In the genomic region with DNA sequence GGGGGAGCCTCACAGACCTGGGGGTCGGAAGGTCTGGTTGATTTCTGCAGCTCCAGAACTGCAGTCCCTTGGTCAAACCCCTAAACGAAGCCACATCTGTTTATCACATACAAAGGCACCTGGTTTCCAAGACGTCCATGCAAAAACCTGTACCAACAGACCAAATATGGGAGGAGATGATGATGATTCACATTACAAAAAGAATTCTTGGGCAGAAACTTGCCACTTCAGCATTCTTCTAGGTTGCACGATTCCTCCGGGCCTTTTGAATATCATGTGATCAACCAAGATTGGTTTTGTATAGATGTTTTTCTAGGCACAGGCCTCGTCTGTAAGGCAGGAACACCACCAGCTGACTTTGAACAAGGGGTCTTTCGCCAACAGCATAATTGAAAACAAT, we compare ENCODE assay signal across 18 cellular contexts.
DNase-seq lines count a peak whose midpoint lies in the region; ATAC-seq and TF ChIP-seq lines count a peak whose summit lies in the region.
"Had no signal": no experiment of that assay in that cellular context is flagged by ENCODE, and none has a peak within 500 bp of the region (broad histone marks: within the 10 kb centered on the region; RNA-seq: fewer than 3 reads in every experiment).

No MANE protein-coding gene starts in this region.

- TF ChIP-seq CTCF in transverse colon (IDR thresholded peaks at IDR 0.05) (no peak), gastrocnemius medialis (IDR thresholded peaks at IDR 0.05 in 4 of 5, conservative IDR thresholded peaks at IDR 0.05 in 1 of 5) (no peak), H9 (conservative IDR thresholded peaks at IDR 0.05) (no peak)

- H3K4me2 ChIP-seq in H9 (ENCODE audit: insufficient read depth, insufficient read length, low read length): no peak overlapping the region

- TF ChIP-seq POLR2A in transverse colon (IDR thresholded peaks at IDR 0.05) (no peak), gastrocnemius medialis (IDR thresholded peaks at IDR 0.05) (no peak)

- H4K91ac ChIP-seq in H9 (ENCODE audit: insufficient read length, low read depth, low read length): no peak overlapping the region

- no peak for DNase-seq in activated naive CD8-positive, alpha-beta T cell treated with anti-CD3 and anti-CD28 coated beads, Interleukin-2, amount 10 ng/mL, durations not matched to agents 7 days and 5 days
- no peak for DNase-seq in activated naive CD8-positive, alpha-beta T cell treated with anti-CD3 and anti-CD28 coated beads, Interleukin-2, amount 50 U/mL, for 24 hours
- peak; percentile 33 for DNase-seq in fibroblast of peridontal ligament (ENCODE audit: extremely low read depth)
- no peak for DNase-seq in transverse colon
- no peak for DNase-seq in gastrocnemius medialis
- DNase-seq in H9: no peak
- DNase-seq: activated CD8-positive, alpha-beta memory T cell treated with anti-CD3 and anti-CD28 coated beads, Interleukin-2, amount 50 U/mL, for 48 hours; GF-D8; heart left ventricle; left cardiac atrium; NCI-H2081; NCI-H524 treated with DMSO at 0.1 percent for 48 hours; T-helper 2 cell; testis had no signal

- POLR2A ChIA-PET in activated naive CD8-positive, alpha-beta T cell treated with anti-CD3 and anti-CD28 coated beads, Interleukin-2, amount 10 ng/mL, durations not matched to agents 7 days and 5 days (lab: Charles Lee): no interaction called here

- H3K14ac ChIP-seq in H9 (ENCODE audit: insufficient read depth, low read length): no peak overlapping the region

- no peak overlapping the region for H3T11ph ChIP-seq in H9 (ENCODE audit: low read length)

- H3K9ac ChIP-seq in H9 (ENCODE audit: extremely low read depth, insufficient read length, low read length): no peak overlapping the region

- no peak overlapping the region for H2BK20ac ChIP-seq in H9 (ENCODE audit: low read depth, low read length, poor library complexity, severe bottlenecking)

- H3K9me3 Mint-ChIP-seq in activated naive CD8-positive, alpha-beta T cell treated with anti-CD3 and anti-CD28 coated beads, Interleukin-2, amount 10 ng/mL, durations not matched to agents 7 days and 5 days: no peaks in the 10 kb centered on the region
- no peaks in the 10 kb centered on the region for H3K9me3 Mint-ChIP-seq in activated naive CD8-positive, alpha-beta T cell treated with anti-CD3 and anti-CD28 coated beads, Interleukin-2, amount 50 U/mL, for 24 hours
- H3K9me3 Mint-ChIP-seq in activated T-helper 17 cell treated with anti-CD3 and anti-CD28 coated beads, Interleukin-2, amount 50 U/mL, for 72 hours: no peaks in the 10 kb centered on the region
- peaks cover 0 to 3% of the 10 kb centered on the region in 2 experiments; a peak in 1 of 5 replicates for H3K9me3 Mint-ChIP-seq in H9
- H3K9me3 Mint-ChIP-seq: activated naive CD4-positive, alpha-beta T cell treated with anti-CD3 and anti-CD28 coated beads, Interleukin-2, amount 50 U/mL, for 24 hours had no signal

- peaks cover 13% of the 10 kb centered on the region for H3K27me3 ChIP-seq in transverse colon
- peaks cover 9 to 10% (median 10%) of the 10 kb centered on the region in 3 donors for H3K27me3 ChIP-seq in gastrocnemius medialis
- H3K27me3 ChIP-seq in H9 (ENCODE audit: insufficient read depth, low read length): peaks cover 17% of the 10 kb centered on the region; the same call in 1 of the 2 replicates
- H3K27me3 ChIP-seq: testis had no signal

- H3K23ac ChIP-seq in H9 (ENCODE audit: insufficient read length, low read depth, low read length): no peak overlapping the region

- TF ChIP-seq EP300 in transverse colon (IDR thresholded peaks at IDR 0.05; ENCODE audit: low read depth): no peak

- no peak overlapping the region for H2AFZ ChIP-seq in H9 (ENCODE audit: low read length)

- H3K36me3 ChIP-seq in transverse colon (no peaks in the 10 kb centered on the region), gastrocnemius medialis (no peaks in the 10 kb centered on the region)
- H3K36me3 ChIP-seq: heart left ventricle had no signal

- no peak overlapping the region for H3K4me3 ChIP-seq in transverse colon
- no peak overlapping the region for H3K4me3 ChIP-seq in gastrocnemius medialis
- H3K4me3 ChIP-seq: testis had no signal

- in situ Hi-C loops in transverse colon (cut with MboI; ENCODE audit: low pct_ligation_motif_present in 1 of 4, low pct_unique_long_range_greater_than_20kb in 1 of 4, low sequenced_read_pairs in 3 of 4) (loop anchor here in 1 of 4 donors (10.0 kb wide), 1 partner anchor 68 kb away; no protein-coding TSS in a partner anchor), gastrocnemius medialis (cut with MboI; ENCODE audit: low sequenced_read_pairs in 4 of 4) (no loop called here)

- no peak overlapping the region for H2BK5ac ChIP-seq in H9 (ENCODE audit: insufficient read length, low read length)

- H2BK15ac ChIP-seq in H9 (ENCODE audit: low read depth, low read length): no peak overlapping the region

- no peak overlapping the region for H2AK5ac ChIP-seq in H9 (ENCODE audit: insufficient read length, low read length)

- H2BK120ac ChIP-seq in H9 (ENCODE audit: low read depth, low read length, poor library complexity, severe bottlenecking): no peak overlapping the region

- peaks cover 0 to 19% (median 15%) of the 10 kb centered on the region in 4 donors for H3K4me1 ChIP-seq in transverse colon
- no peaks in the 10 kb centered on the region for H3K4me1 ChIP-seq in gastrocnemius medialis
- peaks cover 8% of the 10 kb centered on the region; the same call in 1 of the 2 replicates for H3K4me1 ChIP-seq in H9 (ENCODE audit: insufficient read depth, low read length)

- H4K5ac ChIP-seq in H9 (ENCODE audit: insufficient read length, low read depth, low read length): no peak overlapping the region

- H3K9me3 ChIP-seq in transverse colon: no peaks in the 10 kb centered on the region
- H3K9me3 ChIP-seq in gastrocnemius medialis: no peaks in the 10 kb centered on the region
- no peaks in the 10 kb centered on the region for H3K9me3 ChIP-seq in H9 (ENCODE audit: control insufficient read depth, low read depth, low read length)
- H3K9me3 ChIP-seq: heart left ventricle, testis had no signal

- H3K4me1 Mint-ChIP-seq in activated naive CD8-positive, alpha-beta T cell treated with anti-CD3 and anti-CD28 coated beads, Interleukin-2, amount 10 ng/mL, durations not matched to agents 7 days and 5 days: peaks cover 22% of the 10 kb centered on the region
- peaks cover 20% of the 10 kb centered on the region for H3K4me1 Mint-ChIP-seq in activated naive CD8-positive, alpha-beta T cell treated with anti-CD3 and anti-CD28 coated beads, Interleukin-2, amount 50 U/mL, for 24 hours
- peaks cover 14% of the 10 kb centered on the region for H3K4me1 Mint-ChIP-seq in activated T-helper 17 cell treated with anti-CD3 and anti-CD28 coated beads, Interleukin-2, amount 50 U/mL, for 72 hours
- H3K4me1 Mint-ChIP-seq in H9: peaks cover 27 to 29% of the 10 kb centered on the region in 2 experiments

- H4K20me1 ChIP-seq in H9 (ENCODE audit: control insufficient read depth, insufficient read depth, insufficient read length): no peaks in the 10 kb centered on the region

- H3K27me3 Mint-ChIP-seq in activated naive CD8-positive, alpha-beta T cell treated with anti-CD3 and anti-CD28 coated beads, Interleukin-2, amount 10 ng/mL, durations not matched to agents 7 days and 5 days: peaks cover 36% of the 10 kb centered on the region
- peaks cover 42% of the 10 kb centered on the region for H3K27me3 Mint-ChIP-seq in activated naive CD8-positive, alpha-beta T cell treated with anti-CD3 and anti-CD28 coated beads, Interleukin-2, amount 50 U/mL, for 24 hours
- peaks cover 12% of the 10 kb centered on the region for H3K27me3 Mint-ChIP-seq in activated T-helper 17 cell treated with anti-CD3 and anti-CD28 coated beads, Interleukin-2, amount 50 U/mL, for 72 hours
- H3K27me3 Mint-ChIP-seq in H9 (ENCODE audit: low read depth): peaks cover 52% of the 10 kb centered on the region

- intact Hi-C loops in transverse colon (cut with DNase I; ENCODE audit: low total_unique reads) (no loop called here), gastrocnemius medialis (cut with DNase I; ENCODE audit: low total_unique reads) (no loop called here)

- no peak overlapping the region for H3K27ac Mint-ChIP-seq in activated naive CD8-positive, alpha-beta T cell treated with anti-CD3 and anti-CD28 coated beads, Interleukin-2, amount 10 ng/mL, durations not matched to agents 7 days and 5 days
- H3K27ac Mint-ChIP-seq in activated naive CD8-positive, alpha-beta T cell treated with anti-CD3 and anti-CD28 coated beads, Interleukin-2, amount 50 U/mL, for 24 hours: no peak overlapping the region
- no peak overlapping the region for H3K27ac Mint-ChIP-seq in activated T-helper 17 cell treated with anti-CD3 and anti-CD28 coated beads, Interleukin-2, amount 50 U/mL, for 72 hours
- no peak overlapping the region; a peak in 1 of 7 replicates for H3K27ac Mint-ChIP-seq in H9
- H3K27ac Mint-ChIP-seq: activated naive CD4-positive, alpha-beta T cell treated with anti-CD3 and anti-CD28 coated beads, Interleukin-2, amount 50 U/mL, for 24 hours had no signal

- no peak overlapping the region for H3K4ac ChIP-seq in H9 (ENCODE audit: low read depth, low read length)

- H3K27ac ChIP-seq in transverse colon (peak overlapping the region; percentile 75 to 90 (median 84)), gastrocnemius medialis (no peak overlapping the region), H9 (ENCODE audit: insufficient read length, low read depth, low read length) (no peak overlapping the region)
- H3K27ac ChIP-seq: heart left ventricle, testis had no signal

- H2BK12ac ChIP-seq in H9 (ENCODE audit: insufficient read length, low read depth, low read length): no peak overlapping the region

- H4K8ac ChIP-seq in H9 (replicated peaks; ENCODE audit: insufficient read length, low read depth, low read length): no peak overlapping the region

- H3K56ac ChIP-seq in H9 (ENCODE audit: insufficient read length, low read depth, low read length): no peak overlapping the region

- no peaks in the 10 kb centered on the region for H3K79me1 ChIP-seq in H9 (ENCODE audit: insufficient read depth, low read depth, low read length, poor library complexity, severe bottlenecking)

- peaks cover 10% of the 10 kb centered on the region for H3K23me2 ChIP-seq in H9 (ENCODE audit: insufficient read length, low read depth, low read length, poor library complexity, severe bottlenecking)

- H3K4me3 Mint-ChIP-seq in activated naive CD8-positive, alpha-beta T cell treated with anti-CD3 and anti-CD28 coated beads, Interleukin-2, amount 10 ng/mL, durations not matched to agents 7 days and 5 days: peak overlapping the region; percentile 68
- no peak overlapping the region for H3K4me3 Mint-ChIP-seq in activated naive CD8-positive, alpha-beta T cell treated with anti-CD3 and anti-CD28 coated beads, Interleukin-2, amount 50 U/mL, for 24 hours
- H3K4me3 Mint-ChIP-seq in activated T-helper 17 cell treated with anti-CD3 and anti-CD28 coated beads, Interleukin-2, amount 50 U/mL, for 72 hours: peak overlapping the region; percentile 64
- H3K4me3 Mint-ChIP-seq in H9: no peak overlapping the region
- H3K4me3 Mint-ChIP-seq: activated naive CD4-positive, alpha-beta T cell treated with anti-CD3 and anti-CD28 coated beads, Interleukin-2, amount 50 U/mL, for 24 hours had no signal

- ATAC-seq in activated naive CD8-positive, alpha-beta T cell treated with anti-CD3 and anti-CD28 coated beads, Interleukin-2, amount 10 ng/mL, durations not matched to agents 7 days and 5 days (ENCODE audit: low read depth): no peak
- ATAC-seq in activated naive CD8-positive, alpha-beta T cell treated with anti-CD3 and anti-CD28 coated beads, Interleukin-2, amount 50 U/mL, for 24 hours: no peak
- ATAC-seq in activated T-helper 17 cell treated with anti-CD3 and anti-CD28 coated beads, Interleukin-2, amount 50 U/mL, for 72 hours (replicated peaks): no peak
- ATAC-seq in gastrocnemius medialis: no peak
- ATAC-seq in GM18870 (IDR thresholded peaks at IDR 0.05; ENCODE audit: unreplicated experiment): no peak
- ATAC-seq: activated CD4-positive, CD25-positive, alpha-beta regulatory T cell treated with anti-CD3 and anti-CD28 coated beads, Interleukin-2, amount 50 U/mL, for 24 hours; heart left ventricle; left cardiac atrium had no signal

- H3K36me3 Mint-ChIP-seq in activated naive CD8-positive, alpha-beta T cell treated with anti-CD3 and anti-CD28 coated beads, Interleukin-2, amount 10 ng/mL, durations not matched to agents 7 days and 5 days: no peaks in the 10 kb centered on the region
- H3K36me3 Mint-ChIP-seq in activated naive CD8-positive, alpha-beta T cell treated with anti-CD3 and anti-CD28 coated beads, Interleukin-2, amount 50 U/mL, for 24 hours (ENCODE audit: low read depth): no peaks in the 10 kb centered on the region
- H3K36me3 Mint-ChIP-seq in activated T-helper 17 cell treated with anti-CD3 and anti-CD28 coated beads, Interleukin-2, amount 50 U/mL, for 72 hours (ENCODE audit: low read depth): no peaks in the 10 kb centered on the region
- 0 out of 7 replicates have a peak, but pooled peaks cover 0 to 4% (median 0%) of the 10 kb centered on the region in 3 experiments for H3K36me3 Mint-ChIP-seq in H9 (ENCODE audit: insufficient read depth in 1 of 3, low read depth in 3 of 3)
- H3K36me3 Mint-ChIP-seq: activated naive CD4-positive, alpha-beta T cell treated with anti-CD3 and anti-CD28 coated beads, Interleukin-2, amount 50 U/mL, for 24 hours had no signal

- no peak overlapping the region for H3K18ac ChIP-seq in H9 (ENCODE audit: insufficient read length, low read depth, low read length)

- no peaks in the 10 kb centered on the region for H3K79me2 ChIP-seq in H9 (ENCODE audit: insufficient read depth, low read length)

- WGBS in transverse colon (ENCODE audit: low coverage in 1 of 2), 2 donors: 69% methylated on average over 7 of the region's 7 CpGs; no CpG with 5 or more reads in 1 of the 2 donors
- WGBS in H9 (ENCODE audit: extremely low coverage, insufficient read length, low lambda C conversion rate): no CpG with 5 or more reads among the region's 7 CpGs

Comparison
In these comparisons a context has a peak if more than half of its experiments do, and no peak if none do; other contexts are left out.
1. H3K4me3 Mint-ChIP-seq: peak in activated naive CD8-positive, alpha-beta T cell treated with anti-CD3 and anti-CD28 coated beads, Interleukin-2, amount 10 ng/mL, durations not matched to agents 7 days and 5 days (single experiment) and activated T-helper 17 cell treated with anti-CD3 and anti-CD28 coated beads, Interleukin-2, amount 50 U/mL, for 72 hours (single experiment); none in activated naive CD8-positive, alpha-beta T cell treated with anti-CD3 and anti-CD28 coated beads, Interleukin-2, amount 50 U/mL, for 24 hours (single experiment) and H9 (0 of 2).
2. H3K27ac ChIP-seq: peak in transverse colon (4 of 4); none in gastrocnemius medialis (0 of 4) and H9 (single experiment).